Comparison of ENCODE assay signal across 29 cellular contexts in genomic region chr7:46939089-46939488, GRCh38.
"Had no signal": no experiment of that assay in that cellular context is flagged by ENCODE, and none has a peak within 500 bp of the region (broad histone marks: within the 10 kb centered on the region; RNA-seq: fewer than 3 reads in every experiment).

No MANE protein-coding gene starts in this region.

- ATAC-seq: activated CD8-positive, alpha-beta T cell treated with anti-CD3 and anti-CD28 coated beads for 36 hours; activated T-cell treated with anti-CD3 and anti-CD28 coated beads, Interleukin-2, amount 50 U/mL, for 72 hours; activated T-helper 17 cell treated with anti-CD3 and anti-CD28 coated beads, Interleukin-2, amount 50 U/mL, for 72 hours; PC-3 had no signal

- H3K4me2 ChIP-seq: SK-N-SH had no signal

- H3K9me2 ChIP-seq: SK-N-SH had no signal

- H3K4me3 Mint-ChIP-seq: activated CD4-positive, alpha-beta T cell treated with anti-CD3 and anti-CD28 coated beads, Interleukin-2, amount 10 ng/mL, durations not matched to agents 24 days and 14 days; activated CD8-positive, alpha-beta T cell treated with anti-CD3 and anti-CD28 coated beads for 36 hours; activated naive CD8-positive, alpha-beta T cell treated with anti-CD3 and anti-CD28 coated beads for 36 hours; activated T-cell treated with anti-CD3 and anti-CD28 coated beads, Interleukin-2, amount 50 U/mL, for 72 hours; activated T-helper 17 cell treated with anti-CD3 and anti-CD28 coated beads, Interleukin-2, amount 50 U/mL, for 72 hours; T-helper 1 cell treated with Interleukin-12 subunit alpha and Interleukin-12 subunit beta and Interleukin-4 antibody, amounts not matched to agents 30 μg/mL and 1 μg/mL, for 36 hours; T-helper 2 cell treated with Interferon-gamma antibody and Interleukin-4, amounts not matched to agents 5 μg/mL and 100 μg/mL, for 36 hours had no signal

- DNase-seq: activated CD4-positive, alpha-beta T cell treated with anti-CD3 and anti-CD28 coated beads, Interleukin-2, amount 10 ng/mL, durations not matched to agents 24 days and 14 days; activated CD4-positive, alpha-beta T cell treated with anti-CD3 and anti-CD28 coated beads, Interleukin-2, amount 50 U/mL, for 4 hours; activated CD8-positive, alpha-beta T cell treated with anti-CD3 and anti-CD28 coated beads for 36 hours; activated effector memory CD4-positive, alpha-beta T cell treated with anti-CD3 and anti-CD28 coated beads, Interleukin-2, amount 50 U/mL, for 16 hours; activated naive CD4-positive, alpha-beta T cell; activated naive CD4-positive, alpha-beta T cell treated with anti-CD3 and anti-CD28 coated beads, Interleukin-2, amount 50 U/mL, for 16 hours; activated naive CD8-positive, alpha-beta T cell treated with anti-CD3 and anti-CD28 coated beads for 36 hours; activated T-cell treated with anti-CD3 and anti-CD28 coated beads, Interleukin-2, amount 50 U/mL, for 1 hour; activated T-cell treated with anti-CD3 and anti-CD28 coated beads, Interleukin-2, amount 50 U/mL, for 72 hours; amniotic stem cell; aorta; brain microvascular endothelial cell; central memory CD4-positive, alpha-beta T cell; MG63; NCI-H1092; NCI-H1436 treated with DMSO at 0.1 percent for 48 hours; NCI-H1694 treated with DMSO at 0.1 percent for 48 hours; NCI-H510A; NCI-H526; NCI-H748 treated with DMSO at 0.1 percent for 48 hours; PC-3; Peyer's patch; RPMI8226; SHP77 treated with DMSO at 0.1 percent for 48 hours; SK-N-SH had no signal

- H3K9ac ChIP-seq: SK-N-SH had no signal

- H3K9me3 Mint-ChIP-seq: activated CD4-positive, alpha-beta T cell treated with anti-CD3 and anti-CD28 coated beads, Interleukin-2, amount 10 ng/mL, durations not matched to agents 24 days and 14 days; activated CD8-positive, alpha-beta T cell treated with anti-CD3 and anti-CD28 coated beads for 36 hours; activated naive CD8-positive, alpha-beta T cell treated with anti-CD3 and anti-CD28 coated beads for 36 hours had no signal

- H3K27ac Mint-ChIP-seq: activated CD4-positive, alpha-beta T cell treated with anti-CD3 and anti-CD28 coated beads, Interleukin-2, amount 10 ng/mL, durations not matched to agents 24 days and 14 days; activated CD8-positive, alpha-beta T cell treated with anti-CD3 and anti-CD28 coated beads for 36 hours; activated naive CD8-positive, alpha-beta T cell treated with anti-CD3 and anti-CD28 coated beads for 36 hours; activated T-cell treated with anti-CD3 and anti-CD28 coated beads, Interleukin-2, amount 50 U/mL, for 72 hours; activated T-helper 17 cell treated with anti-CD3 and anti-CD28 coated beads, Interleukin-2, amount 50 U/mL, for 72 hours; T-helper 1 cell treated with Interleukin-12 subunit alpha and Interleukin-12 subunit beta and Interleukin-4 antibody, amounts not matched to agents 30 μg/mL and 1 μg/mL, for 36 hours; T-helper 2 cell treated with Interferon-gamma antibody and Interleukin-4, amounts not matched to agents 5 μg/mL and 100 μg/mL, for 36 hours had no signal

- H3K27me3 ChIP-seq: brain microvascular endothelial cell, MG63, Peyer's patch, SJSA1 had no signal

- H3K9me3 ChIP-seq: MG63, Peyer's patch, SJSA1, SK-N-SH had no signal

- H3K27me3 Mint-ChIP-seq: activated CD4-positive, alpha-beta T cell treated with anti-CD3 and anti-CD28 coated beads, Interleukin-2, amount 10 ng/mL, durations not matched to agents 24 days and 14 days; activated CD8-positive, alpha-beta T cell treated with anti-CD3 and anti-CD28 coated beads for 36 hours; activated naive CD8-positive, alpha-beta T cell treated with anti-CD3 and anti-CD28 coated beads for 36 hours; activated T-helper 17 cell treated with anti-CD3 and anti-CD28 coated beads, Interleukin-2, amount 50 U/mL, for 72 hours had no signal

- H3K36me3 Mint-ChIP-seq: activated naive CD8-positive, alpha-beta T cell treated with anti-CD3 and anti-CD28 coated beads for 36 hours had no signal

- H3K27ac ChIP-seq: brain microvascular endothelial cell, Peyer's patch, SJSA1 had no signal

- H3K4me1 ChIP-seq: Peyer's patch had no signal

- H3K4me3 ChIP-seq: MG63, Peyer's patch, SJSA1 had no signal

- H3K36me3 ChIP-seq: brain microvascular endothelial cell, MG63, Peyer's patch, SJSA1 had no signal

- H3K4me1 Mint-ChIP-seq: activated CD4-positive, alpha-beta T cell treated with anti-CD3 and anti-CD28 coated beads, Interleukin-2, amount 10 ng/mL, durations not matched to agents 24 days and 14 days; activated naive CD8-positive, alpha-beta T cell treated with anti-CD3 and anti-CD28 coated beads for 36 hours; activated T-helper 17 cell treated with anti-CD3 and anti-CD28 coated beads, Interleukin-2, amount 50 U/mL, for 72 hours had no signal
